ENCODE assay signal across 8 cellular contexts in the genomic region with DNA sequence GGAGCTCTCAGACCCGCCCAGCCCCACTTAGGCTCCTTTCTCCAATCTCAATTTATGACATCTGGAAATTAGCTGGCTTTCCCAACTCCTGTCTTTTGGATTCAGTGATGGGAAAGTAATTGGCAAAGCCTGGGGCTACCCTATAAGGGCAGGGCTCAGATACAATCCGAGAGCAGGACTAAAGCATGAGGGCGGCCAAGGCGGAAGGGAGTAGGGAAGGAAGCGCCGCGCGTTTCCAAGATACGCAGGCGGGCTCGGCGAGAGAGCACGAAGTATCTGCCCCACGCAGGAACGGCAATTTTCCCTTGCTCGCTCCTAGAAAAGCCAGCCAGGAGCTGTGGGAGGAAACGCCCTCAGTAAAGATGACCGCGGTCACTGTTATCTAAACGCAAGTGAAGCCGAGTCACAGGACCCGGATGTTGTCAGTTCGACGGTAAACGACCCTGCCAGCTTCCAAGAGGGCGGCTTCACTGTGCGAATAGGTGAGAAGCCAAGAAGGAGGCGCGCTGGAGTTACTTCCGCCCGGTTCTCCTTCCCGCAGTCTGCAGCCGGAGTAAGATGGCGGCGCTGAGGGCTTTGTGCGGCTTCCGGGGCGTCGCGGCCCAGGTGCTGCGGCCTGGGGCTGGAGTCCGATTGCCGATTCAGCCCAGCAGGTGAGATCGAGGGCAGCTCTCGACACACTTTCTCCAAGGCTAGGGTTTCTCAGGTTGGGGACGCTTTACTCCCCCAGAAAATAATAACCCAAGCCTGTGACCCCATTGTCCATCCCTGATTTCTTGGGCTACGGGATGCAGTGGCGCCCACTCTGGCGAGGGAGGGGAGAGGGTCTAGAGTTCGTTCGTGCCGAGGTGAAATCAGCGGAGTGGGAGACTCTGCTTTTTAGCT. TPM values are rescaled to one million over a fixed set of nuclear protein-coding genes. Genes with fewer than 3 reads are reported as not detected.
DNase-seq lines count a peak whose midpoint lies in the region; ATAC-seq and TF ChIP-seq lines count a peak whose summit lies in the region.

A gene (plus strand): TSS at position 540 of the 885 bp plus-strand sequence. CDS start 19 bp downstream, at position 559.

- peak; percentile 57 for TF ChIP-seq CTCF in 22Rv1 (IDR thresholded peaks at IDR 0.05)
- peak; percentile 33 for TF ChIP-seq CTCF in hepatocyte (IDR thresholded peaks at IDR 0.05; ENCODE audit: poor library complexity)

- DNase-seq in NCI-H2081 (lab: John Stamatoyannopoulos, UW) (peak; percentile 100), T1000 (lab: John Stamatoyannopoulos, UW) (peak; percentile 85), astrocyte of the hippocampus (ENCODE audit: low read depth, low spot score) (peak; percentile 99), hepatocyte (ENCODE audit: low spot score) (peak; percentile 99), renal cortical epithelial cell (ENCODE audit: low read depth) (peak; percentile 97)

- H3K4me3 ChIP-seq in hepatocyte: peak within 1 kb of the TSS; percentile 48

- H3K27me3 ChIP-seq in hepatocyte: no peaks in the 10 kb centered on the region

- H3K79me2 ChIP-seq in hepatocyte: peaks cover 28% of the 10 kb centered on the region

- no peaks in the 10 kb centered on the region for H3K9me2 ChIP-seq in hepatocyte (replicated peaks; ENCODE audit: insufficient read depth)

- ATAC-seq in GM18511 (IDR thresholded peaks at IDR 0.05; ENCODE audit: unreplicated experiment) (peak; percentile 99), HG03039 (IDR thresholded peaks at IDR 0.05; ENCODE audit: unreplicated experiment) (peak; percentile 92)

- H3K27ac ChIP-seq in 22Rv1: peak within 1 kb of the TSS; percentile 88
- H3K27ac ChIP-seq in hepatocyte: peak within 1 kb of the TSS; percentile 95

- no peaks in the 10 kb centered on the region for H3K9me3 ChIP-seq in hepatocyte (ENCODE audit: low read depth)

- peak within 1 kb of the TSS; percentile 68 for H2AFZ ChIP-seq in hepatocyte

- H3K4me1 ChIP-seq in hepatocyte (ENCODE audit: insufficient read depth): peaks cover 35% of the 10 kb centered on the region

- no peaks in the 10 kb centered on the region for H4K20me1 ChIP-seq in hepatocyte (ENCODE audit: insufficient read depth, poor library complexity, severe bottlenecking)

- H3K36me3 ChIP-seq in hepatocyte (replicated peaks; ENCODE audit: insufficient read depth, low read depth): no peaks in the 10 kb centered on the region

- H3K4me2 ChIP-seq in hepatocyte: peak within 1 kb of the TSS; percentile 84

- 3% methylated on average over 53 of the region's 53 CpGs for WGBS in hepatocyte (ENCODE audit: low lambda C conversion rate, missing lambda C conversion rate)

RNA-seq across cellular contexts. Expression of the gene that starts here (rescaled TPM):
- total RNA-seq in hepatocyte: 103 TPM in 2 replicates
- polyA plus RNA-seq in hepatocyte: 163 and 177 TPM in 2 replicates
- total RNA-seq in renal cortical epithelial cell: 175 and 194 TPM in 2 replicates

Comparison
In these comparisons a context has a peak if more than half of its experiments do, and no peak if none do; other contexts are left out.
1. Peak in every context shown above with its lines: DNase-seq, ATAC-seq, H3K4me3 ChIP-seq and H3K27ac ChIP-seq.